Comparison of ENCODE assay signal across 8 cellular contexts in the genomic region with DNA sequence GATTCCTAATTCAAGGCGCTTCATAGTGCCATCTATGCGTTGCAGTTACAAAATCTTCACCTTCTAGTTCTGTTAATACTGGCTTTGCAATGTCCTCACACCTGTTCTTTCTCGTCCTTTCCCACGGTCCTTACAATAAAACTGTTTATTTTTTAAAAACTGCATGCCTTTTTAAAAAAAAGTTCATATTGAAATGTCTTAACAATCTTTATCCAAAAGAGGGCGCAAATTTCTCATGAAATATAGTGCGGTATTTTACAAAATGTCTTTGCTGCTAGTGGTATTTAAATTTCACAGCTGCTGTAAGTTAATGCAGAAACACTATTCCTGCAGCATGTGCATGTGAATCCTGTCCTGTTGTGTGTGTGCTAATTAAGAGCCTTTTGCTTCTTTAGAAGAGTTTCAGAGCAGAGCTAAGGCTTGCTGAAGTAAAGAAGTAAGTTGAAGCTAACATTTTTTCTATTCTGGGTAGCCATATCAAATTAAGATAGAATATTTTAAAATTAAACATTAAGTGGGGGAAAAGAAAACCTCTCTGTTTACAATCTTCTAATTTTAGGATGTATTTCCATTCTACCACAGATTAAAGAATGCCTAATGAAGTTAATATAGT. TPM values are rescaled to one million over a fixed set of nuclear protein-coding genes. Genes with fewer than 3 reads are reported as not detected.
DNase-seq lines count a peak whose midpoint lies in the region; ATAC-seq and TF ChIP-seq lines count a peak whose summit lies in the region.

No MANE protein-coding gene starts in this region.

- H3K4me3 ChIP-seq in cardiac fibroblast (replicated peaks in 1 of 2; ENCODE audit: low read depth in 2 of 2, low read length in 2 of 2), result no peak overlapping the region

- H3K9me3 Mint-ChIP-seq in progenitor cell of endocrine pancreas (ENCODE audit: low read depth), result no peaks in the 10 kb centered on the region
- no peaks in the 10 kb centered on the region for H3K9me3 Mint-ChIP-seq in activated CD8-positive, alpha-beta memory T cell treated with anti-CD3 and anti-CD28 coated beads, Interleukin-2, amount 10 ng/mL, durations not matched to agents 7 days and 5 days (ENCODE audit: low read depth)

- CTCF ChIA-PET in activated CD8-positive, alpha-beta memory T cell treated with anti-CD3 and anti-CD28 coated beads, Interleukin-2, amount 10 ng/mL, durations not matched to agents 7 days and 5 days (lab: Charles Lee), result interaction anchor here (0.6 to 2.8 kb wide), 6 partner anchors 28 to 744 kb away, joined by 3 to 18 read pairs (median 4); no protein-coding TSS in a partner anchor

- H3K27ac Mint-ChIP-seq in progenitor cell of endocrine pancreas, result no peak overlapping the region
- no peak overlapping the region for H3K27ac Mint-ChIP-seq in activated CD8-positive, alpha-beta memory T cell treated with anti-CD3 and anti-CD28 coated beads, Interleukin-2, amount 10 ng/mL, durations not matched to agents 7 days and 5 days

- TF ChIP-seq CTCF in cardiac fibroblast (IDR thresholded peaks at IDR 0.05; ENCODE audit: low read depth, low read length), result peak; percentile 35
- TF ChIP-seq CTCF in progenitor cell of endocrine pancreas (IDR thresholded peaks at IDR 0.05; ENCODE audit: unreplicated experiment), result peak; percentile 51

- no peaks in the 10 kb centered on the region for H3K36me3 Mint-ChIP-seq in progenitor cell of endocrine pancreas (ENCODE audit: insufficient read depth)
- no peaks in the 10 kb centered on the region for H3K36me3 Mint-ChIP-seq in activated CD8-positive, alpha-beta memory T cell treated with anti-CD3 and anti-CD28 coated beads, Interleukin-2, amount 10 ng/mL, durations not matched to agents 7 days and 5 days

- H3K4me1 Mint-ChIP-seq in progenitor cell of endocrine pancreas (ENCODE audit: low read depth), result peaks cover 34% of the 10 kb centered on the region
- no peaks in the 10 kb centered on the region for H3K4me1 Mint-ChIP-seq in activated CD8-positive, alpha-beta memory T cell treated with anti-CD3 and anti-CD28 coated beads, Interleukin-2, amount 10 ng/mL, durations not matched to agents 7 days and 5 days

- DNase-seq in DMS 273 (lab: John Stamatoyannopoulos, UW; ENCODE audit: unreplicated experiment), result peak; percentile 68
- no peak for DNase-seq in DMS 273 treated with DMSO at 0.1 percent for 48 hours (lab: John Stamatoyannopoulos, UW)
- peak; percentile 38 to 44 for DNase-seq in NCI-H2081 (lab: John Stamatoyannopoulos, UW)
- peak; percentile 59 to 60 for DNase-seq in cardiac fibroblast (ENCODE audit: low read depth in 2 of 2)
- no peak for DNase-seq in progenitor cell of endocrine pancreas (ENCODE audit: low spot score, unreplicated experiment)
- DNase-seq in activated CD8-positive, alpha-beta memory T cell treated with anti-CD3 and anti-CD28 coated beads, Interleukin-2, amount 10 ng/mL, durations not matched to agents 7 days and 5 days, result no peak

- H3K27me3 Mint-ChIP-seq in progenitor cell of endocrine pancreas, result no peaks in the 10 kb centered on the region
- H3K27me3 Mint-ChIP-seq in activated CD8-positive, alpha-beta memory T cell treated with anti-CD3 and anti-CD28 coated beads, Interleukin-2, amount 10 ng/mL, durations not matched to agents 7 days and 5 days, result peaks cover 26% of the 10 kb centered on the region

- ATAC-seq in GM21381 (IDR thresholded peaks at IDR 0.05; ENCODE audit: unreplicated experiment) (no peak), GM21515 (IDR thresholded peaks at IDR 0.05; ENCODE audit: unreplicated experiment) (no peak)
- no peak for ATAC-seq in activated CD8-positive, alpha-beta memory T cell treated with anti-CD3 and anti-CD28 coated beads, Interleukin-2, amount 10 ng/mL, durations not matched to agents 7 days and 5 days

- H3K4me3 Mint-ChIP-seq in progenitor cell of endocrine pancreas (ENCODE audit: low read depth), result no peak overlapping the region
- no peak overlapping the region for H3K4me3 Mint-ChIP-seq in activated CD8-positive, alpha-beta memory T cell treated with anti-CD3 and anti-CD28 coated beads, Interleukin-2, amount 10 ng/mL, durations not matched to agents 7 days and 5 days

RNA-seq across cellular contexts. Expression of gene CLDN10, which starts 15.8 kb away (rescaled TPM):
- total RNA-seq in progenitor cell of endocrine pancreas, result 2.8 and 3.0 TPM in 2 replicates
- total RNA-seq in activated CD8-positive, alpha-beta memory T cell treated with anti-CD3 and anti-CD28 coated beads, Interleukin-2, amount 10 ng/mL, durations not matched to agents 7 days and 5 days, result not detected

Comparison
In these comparisons a context has a peak if more than half of its experiments do, and no peak if none do; other contexts are left out.
1. DNase-seq: peak in DMS 273 (single experiment), NCI-H2081 (2 of 2) and cardiac fibroblast (2 of 2); none in DMS 273 treated with DMSO at 0.1 percent for 48 hours (single experiment), progenitor cell of endocrine pancreas (single experiment) and activated CD8-positive, alpha-beta memory T cell treated with anti-CD3 and anti-CD28 coated beads, Interleukin-2, amount 10 ng/mL, durations not matched to agents 7 days and 5 days (single experiment).